ENCODE assay signal across 2 cellular contexts in the genomic region with DNA sequence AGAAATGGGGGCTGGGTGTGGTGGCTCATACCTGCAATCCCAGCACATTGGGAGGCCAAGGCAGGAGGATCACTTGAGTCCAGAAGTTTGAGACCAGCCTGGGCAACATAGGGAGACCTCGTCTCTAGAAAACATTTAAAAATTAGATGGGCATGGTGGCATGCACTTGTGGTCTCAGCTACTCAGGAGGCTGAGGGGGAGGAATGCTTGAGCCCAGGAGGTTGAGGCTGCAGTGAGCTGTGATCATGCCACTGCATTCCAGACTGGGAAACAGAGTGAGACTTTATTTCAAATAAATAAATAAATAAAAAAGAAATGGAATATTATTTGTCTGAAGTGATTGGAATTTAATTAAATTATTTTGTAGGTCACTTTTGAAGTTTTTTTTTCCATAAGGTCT. TPM values are rescaled to one million over a fixed set of nuclear protein-coding genes. Genes with fewer than 3 reads are reported as not detected.
"Had no signal": no experiment of that assay in that cellular context is flagged by ENCODE, and none has a peak within 500 bp of the region (broad histone marks: within the 10 kb centered on the region; RNA-seq: fewer than 3 reads in every experiment).

No MANE protein-coding gene starts in this region.

RNA-seq across cellular contexts. Expression of a gene that starts 50.4 kb away (rescaled TPM):
- total RNA-seq: activated CD4-positive, alpha-beta T cell treated with anti-CD3 and anti-CD28 coated beads, Interleukin-2, amount 10 ng/mL, durations not matched to agents 7 days and 5 days; SK-MEL-5 had no signal
